8 cellular contexts compared by ENCODE assay signal in genomic region chr7:95609277-95609971, GRCh38. TPM values are rescaled to one million over a fixed set of nuclear protein-coding genes. Genes with fewer than 3 reads are reported as not detected.
DNase-seq lines count a peak whose midpoint lies in the region; ATAC-seq and TF ChIP-seq lines count a peak whose summit lies in the region.

No MANE protein-coding gene starts in this region.

- H3K4me3 ChIP-seq in BE2C (ENCODE audit: low read depth, low read length) = no peak overlapping the region

- no peaks in the 10 kb centered on the region for H3K27me3 Mint-ChIP-seq in activated B cell treated with CpG ODN at 0.5 μM for 24 hours

- H3K27ac Mint-ChIP-seq in activated B cell treated with CpG ODN at 0.5 μM for 24 hours = peak overlapping the region; percentile 91

- H3K36me3 Mint-ChIP-seq in activated B cell treated with CpG ODN at 0.5 μM for 24 hours (ENCODE audit: low read depth) = peaks cover 5% of the 10 kb centered on the region

- DNase-seq in M059J (ENCODE audit: low read depth) (peak; percentile 64), activated B cell treated with CpG ODN at 0.5 μM for 24 hours (no peak), iPS-NIHi7 (ENCODE audit: extremely low spot score) (peak; percentile 14), stromal cell of bone marrow (ENCODE audit: low read depth) (peak; percentile 59), NCI-H1694 (lab: John Stamatoyannopoulos, UW) (no peak), GM20000 (ENCODE audit: low spot score) (no peak), MV-4-11 (lab: John Stamatoyannopoulos, UW) (no peak), BE2C (no peak)

- H3K4me3 Mint-ChIP-seq in activated B cell treated with CpG ODN at 0.5 μM for 24 hours = peak overlapping the region; percentile 81

- H3K27me3 ChIP-seq in BE2C = peaks cover 5% of the 10 kb centered on the region; the same call in 1 of the 2 replicates

- no peaks in the 10 kb centered on the region for H3K4me1 ChIP-seq in BE2C

- H3K9me3 Mint-ChIP-seq in activated B cell treated with CpG ODN at 0.5 μM for 24 hours = peaks cover 9% of the 10 kb centered on the region

- peaks cover 67% of the 10 kb centered on the region for H3K4me1 Mint-ChIP-seq in activated B cell treated with CpG ODN at 0.5 μM for 24 hours

- CTCF ChIA-PET in activated B cell treated with CpG ODN at 0.5 μM for 24 hours (lab: Charles Lee) = interaction anchor here (1.0 to 1.9 kb wide), 3 partner anchors 64 to 81 kb away, joined by 4 to 8 read pairs (median 5); no protein-coding TSS in a partner anchor

- no peak for ATAC-seq in activated B cell treated with CpG ODN at 0.5 μM for 24 hours (ENCODE audit: low read depth)

- POLR2A ChIA-PET in activated B cell treated with CpG ODN at 0.5 μM for 24 hours (lab: Charles Lee) = interaction anchor here (0.7 kb wide), 3 partner anchors 27 to 1106 kb away, joined by 3 read pairs; no protein-coding TSS in a partner anchor

- TF ChIP-seq CTCF in activated B cell treated with CpG ODN at 0.5 μM for 24 hours (IDR thresholded peaks at IDR 0.05) = no peak
- TF ChIP-seq CTCF in GM20000 (IDR thresholded peaks at IDR 0.05; ENCODE audit: extremely low read depth, missing control alignments) = no peak
- TF ChIP-seq CTCF in BE2C (IDR thresholded peaks at IDR 0.05; ENCODE audit: low read depth, low read length) = no peak

- no peaks in the 10 kb centered on the region for H3K36me3 ChIP-seq in BE2C

- intact Hi-C loops in activated B cell treated with CpG ODN at 0.5 μM for 24 hours (cut with micrococcal nuclease) = loop anchor here (1.0 to 10.0 kb wide), 5 partner anchors 78 to 1097 kb away; partner anchors contain the start of gene SGCE

- no peaks in the 10 kb centered on the region; the same call in 1 of the 2 replicates for H3K9me3 ChIP-seq in BE2C

RNA-seq across cellular contexts. Expression of gene PDK4, which starts 13.1 kb away (rescaled TPM):
- total RNA-seq in M059J (2014; rRNA removed; shearing (Covaris generic)) = 0.30 and 1.1 TPM in 2 replicates
- 0.44 and 0.53 TPM in 2 replicates for total RNA-seq in activated B cell treated with CpG ODN at 0.5 μM for 24 hours
- not detected for polyA plus RNA-seq in BE2C (2012; ENCODE audit: insufficient read depth, insufficient read length, low read depth)

Comparison
In these comparisons a context has a peak if more than half of its experiments do, and no peak if none do; other contexts are left out.
1. DNase-seq: peak in M059J (single experiment), iPS-NIHi7 (single experiment) and stromal cell of bone marrow (single experiment); none in activated B cell treated with CpG ODN at 0.5 μM for 24 hours (single experiment), NCI-H1694 (single experiment), GM20000 (single experiment), MV-4-11 (single experiment) and BE2C (single experiment).